Comparison of ENCODE assay signal across 1 cellular context in the genomic region with DNA sequence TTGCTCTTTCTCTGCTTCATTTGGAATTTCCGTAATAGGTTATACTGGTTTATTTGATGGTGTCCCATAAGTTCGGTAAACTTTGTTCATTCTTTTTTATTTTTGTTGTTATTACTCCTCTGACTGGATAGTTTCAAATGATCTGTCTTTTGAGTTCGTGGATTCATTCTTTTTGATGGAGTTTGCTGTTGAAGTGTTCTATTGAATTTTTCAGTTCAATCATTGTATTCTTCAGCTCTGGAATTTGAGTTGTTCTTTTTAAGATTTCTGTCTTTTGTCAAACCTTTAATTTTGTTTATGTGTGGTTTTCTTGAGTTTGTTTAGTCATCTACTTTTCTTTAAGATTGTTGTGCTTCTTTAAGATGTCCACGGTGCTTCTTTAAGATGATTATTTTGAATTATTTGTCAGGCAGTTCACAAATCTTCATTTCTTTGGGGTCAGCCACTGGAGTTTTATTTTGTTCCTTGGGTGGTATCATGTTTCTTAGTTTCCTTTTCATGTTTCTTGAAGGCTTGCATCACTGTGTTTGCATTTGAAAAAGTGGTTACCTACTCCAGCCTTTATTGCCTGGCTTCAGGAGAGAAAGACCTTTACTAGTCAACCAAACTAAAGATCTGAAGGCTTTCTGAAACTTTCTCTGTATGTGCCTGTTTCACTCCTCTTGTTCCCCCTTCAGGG.
A peak's percentile ranks its signal among the peaks of the same experiment; 100 is the strongest.
TF ChIP-seq lines count a peak whose summit lies in the region.

No MANE protein-coding gene starts in this region.

TF ChIP-seq in K562, 482 proteins besides CTCF, POLR2A, EP300 and RAD21 (continued from another document):
- TF ChIP-seq, protein P1, sequence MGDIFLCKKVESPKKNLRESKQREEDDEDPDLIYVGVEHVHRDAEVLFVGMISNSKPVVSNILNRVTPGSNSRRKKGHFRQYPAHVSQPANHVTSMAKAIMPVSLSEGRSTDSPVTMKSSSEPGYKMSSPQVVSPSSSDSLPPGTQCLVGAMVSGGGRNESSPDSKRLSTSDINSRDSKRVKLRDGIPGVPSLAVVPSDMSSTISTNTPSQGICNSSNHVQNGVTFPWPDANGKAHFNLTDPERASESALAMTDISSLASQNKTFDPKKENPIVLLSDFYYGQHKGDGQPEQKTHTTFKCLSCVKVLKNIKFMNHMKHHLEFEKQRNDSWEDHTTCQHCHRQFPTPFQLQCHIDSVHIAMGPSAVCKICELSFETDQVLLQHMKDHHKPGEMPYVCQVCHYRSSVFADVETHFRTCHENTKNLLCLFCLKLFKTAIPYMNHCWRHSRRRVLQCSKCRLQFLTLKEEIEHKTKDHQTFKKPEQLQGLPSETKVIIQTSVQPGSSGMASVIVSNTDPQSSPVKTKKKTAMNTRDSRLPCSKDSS (IDR thresholded peaks at IDR 0.05; ENCODE audit: low read depth, partially characterized antibody): peak; percentile 23
- TF ChIP-seq PHTF2 (CRISPR knock-in tag; IDR thresholded peaks at IDR 0.05): no peak
TF ChIP-seq in K562: peak in this region for 2.
